Comparison of ENCODE assay signal across 8 cellular contexts in genomic region chr2:171160630-171161424, GRCh38. TPM values are rescaled to one million over a fixed set of nuclear protein-coding genes. Genes with fewer than 3 reads are reported as not detected.
DNase-seq lines count a peak whose midpoint lies in the region; ATAC-seq, FAIRE-seq and TF ChIP-seq lines count a peak whose summit lies in the region.

TLK1 (minus strand) TSS chr2:171160893; CDS start chr2:171160428, 465 bp downstream.

- H3K4me3 ChIP-seq in GM23338 = peak within 1 kb of the TSS; percentile 92
- H3K4me3 ChIP-seq in SJSA1 = peak within 1 kb of the TSS; percentile 93
- peak within 1 kb of the TSS; percentile 80 to 88 for H3K4me3 ChIP-seq in neutrophil (ENCODE audit: low read depth in 1 of 2, low read length in 1 of 2)

- peaks cover 3% of the 10 kb centered on the region; the same call in 2 of the 3 replicates for H3K9me3 Mint-ChIP-seq in GM23338

- H2AFZ ChIP-seq in GM23338 = peak within 1 kb of the TSS; percentile 84

- H3F3A ChIP-seq in GM23338 (replicated peaks; ENCODE audit: low read depth) = no peaks in the 10 kb centered on the region; the same call in 1 of the 2 replicates

- peaks cover 51% of the 10 kb centered on the region for H3K79me2 ChIP-seq in GM23338 (replicated peaks; ENCODE audit: insufficient read depth)

- ATAC-seq in GM23338 = peak; percentile 72

- peaks cover 20% of the 10 kb centered on the region; the same call in 1 of the 2 replicates for H4K20me1 ChIP-seq in GM23338 (replicated peaks; ENCODE audit: insufficient read depth)

- peak within 1 kb of the TSS; percentile 96 for H3K27ac Mint-ChIP-seq in GM23338

- H3K9me2 ChIP-seq in GM23338 (ENCODE audit: insufficient read depth) = no peaks in the 10 kb centered on the region

- DNase-seq in EL = peak; percentile 76
- DNase-seq in GM23338 (ENCODE audit: low spot score) = peak; percentile 82
- peak; percentile 69 to 74 for DNase-seq in SJSA1 (ENCODE audit: low read depth in 1 of 2, low spot score in 2 of 2)
- peak; percentile 46 to 76 (median 58) for DNase-seq in activated naive CD4-positive, alpha-beta T cell (lab: John Stamatoyannopoulos, UW)
- DNase-seq in frontal cortex (ENCODE audit: low spot score in 2 of 2) = peak; percentile 81 to 84
- DNase-seq in substantia nigra (lab: John Stamatoyannopoulos, UW) = peak in 48 of 49 donors; percentile 14 to 85 (median 65)

- H3K9me3 ChIP-seq in SJSA1 (replicated peaks) = no peaks in the 10 kb centered on the region
- no peaks in the 10 kb centered on the region for H3K9me3 ChIP-seq in neutrophil

- FAIRE-seq in frontal cortex (lab: Jason Lieb, UNC) = no peak

- H3K4me1 Mint-ChIP-seq in GM23338 = peaks cover 43% of the 10 kb centered on the region

- peak within 1 kb of the TSS; percentile 99 for H3K27ac ChIP-seq in GM23338 (ENCODE audit: low read depth)
- peak within 1 kb of the TSS; percentile 91 for H3K27ac ChIP-seq in SJSA1
- peak within 1 kb of the TSS; percentile 90 for H3K27ac ChIP-seq in neutrophil
- H3K27ac ChIP-seq in substantia nigra (ENCODE audit: low read depth, low read length, poor library complexity, severe bottlenecking) = peak within 1 kb of the TSS; percentile 91

- peaks cover 9% of the 10 kb centered on the region for H3K27me3 Mint-ChIP-seq in GM23338 (ENCODE audit: insufficient read depth, low read depth, poor library complexity)

- H3K27me3 ChIP-seq in GM23338 (ENCODE audit: insufficient read depth) (no peaks in the 10 kb centered on the region), SJSA1 (replicated peaks) (no peaks in the 10 kb centered on the region), neutrophil (no peaks in the 10 kb centered on the region)

- H3K36me3 Mint-ChIP-seq in GM23338 (ENCODE audit: low read depth) = peaks cover 7% of the 10 kb centered on the region; the same call in 1 of the 3 replicates

- H3K36me3 ChIP-seq in GM23338 (ENCODE audit: insufficient read depth) (no peaks in the 10 kb centered on the region), SJSA1 (peaks cover 10% of the 10 kb centered on the region), neutrophil (no peaks in the 10 kb centered on the region)

- H3K4me1 ChIP-seq in GM23338 (ENCODE audit: insufficient read depth) = peaks cover 43% of the 10 kb centered on the region
- H3K4me1 ChIP-seq in SJSA1 (replicated peaks) = peaks cover 10% of the 10 kb centered on the region
- H3K4me1 ChIP-seq in neutrophil (ENCODE audit: control insufficient read depth in 1 of 2, insufficient read depth in 1 of 2, low read depth in 1 of 2, low read length in 1 of 2) = peaks cover 33 to 43% of the 10 kb centered on the region in 2 experiments

- TF ChIP-seq CTCF in GM23338 (conservative IDR thresholded peaks at IDR 0.05; ENCODE audit: low read depth in 2 of 2) (no peak), LNCAP (IDR thresholded peaks at IDR 0.05) (0 out of 2 replicates have a peak, but pooled peaks have one; percentile 16), neutrophil (IDR thresholded peaks at IDR 0.05) (no peak)

- H3K4me2 ChIP-seq in GM23338 = peak within 1 kb of the TSS; percentile 86

- H3K4me3 Mint-ChIP-seq in GM23338 = peak within 1 kb of the TSS; percentile 89

TF ChIP-seq in GM23338, 12 proteins besides CTCF, POLR2A, EP300 and RAD21:
- TF ChIP-seq CREB1 (CRISPR knock-in tag; IDR thresholded peaks at IDR 0.05; ENCODE audit: low read depth) (peak; percentile 45; the same call in 1 of the 2 replicates), JUNB (IDR thresholded peaks at IDR 0.05; ENCODE audit: unreplicated experiment) (no peak)

RNA-seq across cellular contexts. Expression of gene TLK1, which starts in this region (rescaled TPM):
- 39.7 and 41.2 TPM in 2 replicates for total RNA-seq in GM23338 (2014; rRNA removed; shearing (Covaris generic))
- 37.0 and 45.0 TPM in 2 replicates for polyA plus RNA-seq in GM23338 (2016; fragmentation: Nextera tagmentation; extraction: Ambion mirVana)
- total RNA-seq in SJSA1 (2014; rRNA removed; shearing (Covaris generic)) = 11.5 and 20.4 TPM in 2 replicates
- total RNA-seq in frontal cortex = 13.5 TPM

Comparison
In these comparisons a context has a peak if more than half of its experiments do, and no peak if none do; other contexts are left out.
1. Peak in every context shown above with its lines: DNase-seq, ATAC-seq, H3K4me3 ChIP-seq and H3K27ac ChIP-seq.